Comparison of ENCODE assay signal across 20 cellular contexts in genomic region chr6:4128748-4129147, GRCh38. TPM values are rescaled to one million over a fixed set of nuclear protein-coding genes. Genes with fewer than 3 reads are reported as not detected.
"Had no signal": no experiment of that assay in that cellular context is flagged by ENCODE, and none has a peak within 500 bp of the region (broad histone marks: within the 10 kb centered on the region; RNA-seq: fewer than 3 reads in every experiment).

No MANE protein-coding gene starts in this region.

- H3K36me3 ChIP-seq: uterus had no signal

- ATAC-seq: activated CD4-positive, CD25-positive, alpha-beta regulatory T cell treated with anti-CD3 and anti-CD28 coated beads, Interleukin-2, amount 50 U/mL, for 24 hours; effector memory CD8-positive, alpha-beta T cell; pancreas had no signal

- H3K27ac ChIP-seq: cardiac muscle cell, pancreas, thyroid gland, uterus had no signal

- H3K27me3 ChIP-seq: cardiac muscle cell, pancreas, thyroid gland, uterus had no signal

- FAIRE-seq: pancreas had no signal

- H3K4me3 ChIP-seq: cardiac muscle cell, pancreas, thyroid gland, uterus had no signal

- H3K9me3 ChIP-seq: pancreas, thyroid gland, uterus had no signal

- DNase-seq: activated CD4-positive, alpha-beta T cell treated with anti-CD3 and anti-CD28 coated beads, Interleukin-2, amount 50 U/mL, for 4 hours; activated effector memory CD4-positive, alpha-beta T cell treated with Interleukin-2 at 50 U/mL for 16 hours; activated T-cell treated with anti-CD3 and anti-CD28 coated beads, Interleukin-2, amount 50 U/mL, for 24 hours; anterior cingulate cortex; effector memory CD8-positive, alpha-beta T cell; hippocampal formation; kidney glomerular epithelial cell; pancreas; retina; T-helper 2 cell; thyroid gland; uterus had no signal

- H3K4me1 ChIP-seq: uterus had no signal

RNA-seq across cellular contexts. Expression of gene FAM217A, which starts 49.8 kb away (rescaled TPM):
- total RNA-seq: cardiac muscle cell, epithelial cell of proximal tubule, glomerular endothelial cell, liver, mesenteric fat pad, neural crest cell, skeletal muscle tissue, uterus had no signal
- polyA plus RNA-seq: cardiac muscle cell, liver had no signal
